10 cellular contexts compared by ENCODE assay signal in genomic region chr10:50908366-50908765, GRCh38. TPM values are rescaled to one million over a fixed set of nuclear protein-coding genes. Genes with fewer than 3 reads are reported as not detected.
"Had no signal": no experiment of that assay in that cellular context is flagged by ENCODE, and none has a peak within 500 bp of the region (broad histone marks: within the 10 kb centered on the region; RNA-seq: fewer than 3 reads in every experiment).

No MANE protein-coding gene starts in this region.

- H3K4me3 ChIP-seq: GM23248, HAP-1, K562 had no signal

- H3K27ac ChIP-seq: GM23248, HL-60 had no signal

- ATAC-seq: HCT116, K562 had no signal

- H3K4me1 ChIP-seq: HAP-1 had no signal

- H3K9me3 ChIP-seq: HAP-1 had no signal

- H3K9ac ChIP-seq: GM23248 had no signal

- H3K36me3 ChIP-seq: HAP-1 had no signal

- FAIRE-seq: K562 had no signal

- DNase-seq: GM23248, GOT3, H7, HFFc6, IMR-90 had no signal

RNA-seq across cellular contexts. Expression of gene A1CF, which starts 22.9 kb away (rescaled TPM):
- total RNA-seq: GM23248, H7, HFFc6, HT1080, IMR-90 had no signal
- polyA plus RNA-seq: GM23248, IMR-90, K562 had no signal
